8 cellular contexts compared by ENCODE assay signal in the genomic region with DNA sequence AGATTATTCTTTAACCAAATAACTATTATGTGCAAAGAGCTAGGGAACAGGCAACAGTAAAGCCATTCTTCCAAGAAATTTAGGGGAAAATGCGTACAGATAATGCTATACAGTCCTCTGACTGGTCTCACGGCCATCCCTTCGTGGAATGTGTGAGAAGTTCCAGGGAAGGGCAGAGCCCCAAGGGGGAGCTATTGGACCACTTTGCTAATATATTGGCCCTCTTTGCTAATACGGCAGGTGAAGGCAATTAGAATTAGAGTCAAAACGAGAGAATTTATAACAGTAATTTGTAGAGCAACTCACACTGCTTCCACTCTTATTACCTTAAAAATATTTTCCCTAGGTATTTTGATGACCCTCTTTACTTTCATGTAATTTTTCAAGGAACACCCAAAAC.
DNase-seq lines count a peak whose midpoint lies in the region; ATAC-seq and TF ChIP-seq lines count a peak whose summit lies in the region.

No MANE protein-coding gene starts in this region.

- peaks cover 0 to 20% of the 10 kb centered on the region in 2 donors for H3K4me1 ChIP-seq in right atrium auricular region

- no peak for DNase-seq in GM12864 (ENCODE audit: low read depth)
- DNase-seq in SK-N-DZ (ENCODE audit: low spot score), result peak; percentile 48
- no peak for DNase-seq in right atrium auricular region (ENCODE audit: low spot score)
- DNase-seq in activated gamma-delta T cell treated with Interleukin-2 at 50 U/mL for 16 hours, result no peak

- H3K27me3 ChIP-seq in right atrium auricular region, result no peaks in the 10 kb centered on the region

- H3K9me3 ChIP-seq in right atrium auricular region, result no peaks in the 10 kb centered on the region

- peak; percentile 46 for TF ChIP-seq CTCF in GM12864 (IDR thresholded peaks at IDR 0.05; ENCODE audit: low read depth, low read length, missing control alignments)
- TF ChIP-seq CTCF in right atrium auricular region (IDR thresholded peaks at IDR 0.05), result peak; percentile 32 to 64

- no peak overlapping the region for H3K4me3 ChIP-seq in GM12864 (ENCODE audit: low read depth, low read length)
- no peak overlapping the region for H3K4me3 ChIP-seq in right atrium auricular region

- no peak overlapping the region for H3K27ac ChIP-seq in right atrium auricular region

- ATAC-seq in HG03354 (IDR thresholded peaks at IDR 0.05; ENCODE audit: poor library complexity, severe bottlenecking, unreplicated experiment) (peak; percentile 49), HG03135 (IDR thresholded peaks at IDR 0.05; ENCODE audit: unreplicated experiment) (no peak), HG02970 (IDR thresholded peaks at IDR 0.05; ENCODE audit: low FRiP score, unreplicated experiment) (no peak), HG03442 (IDR thresholded peaks at IDR 0.05; ENCODE audit: unreplicated experiment) (no peak)

- H3K36me3 ChIP-seq in right atrium auricular region, result no peaks in the 10 kb centered on the region
